ENCODE assay signal across 8 cellular contexts in genomic region chr2:10407841-10408648, GRCh38. TPM values are rescaled to one million over a fixed set of nuclear protein-coding genes. Genes with fewer than 3 reads are reported as not detected.
DNase-seq lines count a peak whose midpoint lies in the region; ATAC-seq, FAIRE-seq and TF ChIP-seq lines count a peak whose summit lies in the region.

No MANE protein-coding gene starts in this region.

- no peaks in the 10 kb centered on the region for H4K20me1 ChIP-seq in keratinocyte (ENCODE audit: control insufficient read depth, extremely low read depth, insufficient read depth, low read length)

- TF ChIP-seq CTCF in keratinocyte (optimal IDR thresholded peaks at IDR 0.05 in 1 of 3, IDR thresholded peaks at IDR 0.05 in 1 of 3, conservative IDR thresholded peaks at IDR 0.05 in 1 of 3; ENCODE audit: extremely low read depth in 1 of 3, insufficient read depth in 2 of 3, low read length in 3 of 3): no peak

- H3K9me3 ChIP-seq in keratinocyte (ENCODE audit: control insufficient read depth, low read depth, low read length): no peaks in the 10 kb centered on the region

- ATAC-seq in GM19035 (IDR thresholded peaks at IDR 0.05; ENCODE audit: unreplicated experiment) (peak; percentile 42), HG03558 (IDR thresholded peaks at IDR 0.05; ENCODE audit: extremely low read depth, unreplicated experiment) (peak; percentile 27)

- H3K9me1 ChIP-seq in keratinocyte (ENCODE audit: control insufficient read depth, extremely low read depth, insufficient read depth, low read length): no peaks in the 10 kb centered on the region

- in situ Hi-C loops in ACHN (cut with HindIII; ENCODE audit: low pct_ligation_motif_present, low pct_unique_long_range_greater_than_20kb, low sequenced_read_pairs): loop anchor here (25.0 kb wide), 1 partner anchor 146 kb away; no protein-coding TSS in a partner anchor

- H3K4me2 ChIP-seq in keratinocyte (ENCODE audit: control insufficient read depth, extremely low read depth, insufficient read depth, low read depth, low read length): peak overlapping the region; percentile 79

- FAIRE-seq in keratinocyte (lab: Jason Lieb, UNC): peak; percentile 96

- peaks cover 69% of the 10 kb centered on the region for H3K4me1 ChIP-seq in keratinocyte (ENCODE audit: control insufficient read depth, extremely low read depth, insufficient read depth, low read length)

- no peaks in the 10 kb centered on the region for H3K79me2 ChIP-seq in keratinocyte (ENCODE audit: control insufficient read depth, insufficient read depth, low read length)

- dilution Hi-C loops in keratinocyte (cut with MboI; ENCODE audit: extremely low pct_ligation_motif_present, low sequenced_read_pairs): no loop called here

- H3K27ac ChIP-seq in keratinocyte (ENCODE audit: control insufficient read depth, insufficient read depth, low read length): peak overlapping the region; percentile 96

- DNase-seq in ACHN: peak; percentile 91
- peak; percentile 96 for DNase-seq in SW480 (ENCODE audit: low spot score)
- DNase-seq in amniotic epithelial cell (ENCODE audit: low read depth): peak; percentile 77
- DNase-seq in keratinocyte (ENCODE audit: low read depth, low spot score): peak; percentile 80
- DNase-seq in stimulated activated CD8-positive, alpha-beta memory T cell treated with anti-CD3 and anti-CD28 coated beads, Interleukin-15, amount 100 ng/mL, for 4 hours (ENCODE audit: low read depth in 2 of 2): peak; percentile 35 to 36
- no peak for DNase-seq in midbrain (lab: John Stamatoyannopoulos, UW)

- no peaks in the 10 kb centered on the region for H3K27me3 ChIP-seq in keratinocyte (ENCODE audit: control insufficient read depth, extremely low read depth, insufficient read depth, low read length)

- H3K36me3 ChIP-seq in keratinocyte (ENCODE audit: control insufficient read depth in 2 of 2, extremely low read depth in 1 of 2, insufficient read depth in 2 of 2, low read length in 2 of 2): peaks cover 2 to 9% of the 10 kb centered on the region in 2 experiments

- no peak overlapping the region for H2AFZ ChIP-seq in keratinocyte (ENCODE audit: control insufficient read depth, low read length)

- H3K9ac ChIP-seq in keratinocyte (ENCODE audit: control insufficient read depth, extremely low read depth, insufficient read depth, low read length): peak overlapping the region; percentile 63

- H3K4me3 ChIP-seq in keratinocyte (ENCODE audit: control insufficient read depth in 2 of 3, extremely low read depth in 1 of 3, insufficient read depth in 2 of 3, low read depth in 1 of 3, low read length in 3 of 3): peak overlapping the region in 2 of 3 experiments; percentile 15 to 26

RNA-seq across cellular contexts. Expression of gene ODC1, which starts 40.1 kb away (rescaled TPM):
- 501 to 637 TPM (median 613 TPM) in 3 replicates for polyA plus RNA-seq in keratinocyte
- polyA plus RNA-seq in keratinocyte (2011; ENCODE audit: low read depth): 17.0 TPM
- 683 and 864 TPM in 2 replicates for polyA plus RNA-seq in keratinocyte (2011; cell fraction: cytosol; rRNA removed)
- 272 and 323 TPM in 2 replicates for polyA plus RNA-seq in keratinocyte (2011; cell fraction: nucleus; rRNA removed)
- 36.4 and 382 TPM in 2 replicates for polyA plus RNA-seq in keratinocyte (2012; ENCODE audit: low replicate concordance)
- polyA minus RNA-seq in keratinocyte: 222 to 540 TPM (median 484 TPM) in 3 replicates
- 366 TPM for polyA minus RNA-seq in keratinocyte (2011; cell fraction: cytosol; rRNA and poly(A)+ RNA removed)
- 86.1 and 158 TPM in 2 replicates for polyA minus RNA-seq in keratinocyte (2011; cell fraction: nucleus; rRNA and poly(A)+ RNA removed)
